Comparison of ENCODE assay signal across 1 cellular context in genomic region chr7:103336781-103337180, GRCh38.
TF ChIP-seq lines count a peak whose summit lies in the region.

No MANE protein-coding gene starts in this region.

TF ChIP-seq in GM12878, 131 proteins besides CTCF, POLR2A, EP300 and RAD21:
- no peak for TF ChIP-seq POU2F2 (IDR thresholded peaks at IDR 0.05; ENCODE audit: borderline replicate concordance, low read depth, low read length)
- TF ChIP-seq YY1 (IDR thresholded peaks at IDR 0.05; ENCODE audit: low read depth, low read length), result no peak
- TF ChIP-seq BMI1 (IDR thresholded peaks at IDR 0.05; ENCODE audit: borderline replicate concordance), result no peak
- TF ChIP-seq NFIC (IDR thresholded peaks at IDR 0.05; ENCODE audit: low read depth, low read length), result no peak
- no peak for TF ChIP-seq SMAD5 (IDR thresholded peaks at IDR 0.05; ENCODE audit: low read depth)
- TF ChIP-seq IRF4 (IDR thresholded peaks at IDR 0.05; ENCODE audit: low read depth, low read length), result no peak
- no peak for TF ChIP-seq CEBPB (IDR thresholded peaks at IDR 0.05; ENCODE audit: borderline replicate concordance in 1 of 2, low read depth in 2 of 2, low read length in 2 of 2)
- TF ChIP-seq STAT1 (conservative IDR thresholded peaks at IDR 0.05), result no peak
- no peak for TF ChIP-seq KAT2A (conservative IDR thresholded peaks at IDR 0.05; ENCODE audit: control insufficient read depth, low read depth, low read length)
- no peak for TF ChIP-seq GATAD2B (conservative IDR thresholded peaks at IDR 0.05; ENCODE audit: low read depth)
- no peak for TF ChIP-seq NFYA (IDR thresholded peaks at IDR 0.05; ENCODE audit: borderline replicate concordance, low read depth, low read length)
- no peak for TF ChIP-seq E2F4 (IDR thresholded peaks at IDR 0.05; ENCODE audit: low read depth, low read length)
- TF ChIP-seq JUND (IDR thresholded peaks at IDR 0.05; ENCODE audit: low read depth, low read length), result no peak
TF ChIP-seq in GM12878: peak in this region for 0.
